Comparison of ENCODE assay signal across 5 cellular contexts in genomic region chr7:100895956-100896742, GRCh38. TPM values are rescaled to one million over a fixed set of nuclear protein-coding genes. Genes with fewer than 3 reads are reported as not detected.
DNase-seq lines count a peak whose midpoint lies in the region; ATAC-seq, FAIRE-seq and TF ChIP-seq lines count a peak whose summit lies in the region.

No MANE protein-coding gene starts in this region.

- H3K27ac Mint-ChIP-seq in IgD-negative memory B cell: peak overlapping the region in 1 of 3 donors; percentile 88
- no peak overlapping the region for H3K27ac Mint-ChIP-seq in activated naive CD8-positive, alpha-beta T cell treated with anti-CD3 and anti-CD28 coated beads for 36 hours

- ATAC-seq in HG03354 (IDR thresholded peaks at IDR 0.05; ENCODE audit: poor library complexity, severe bottlenecking, unreplicated experiment): no peak

- no peak for TF ChIP-seq CTCF in D721Med (IDR thresholded peaks at IDR 0.05; ENCODE audit: insufficient read depth, missing control alignments)

- no peak for DNase-seq in activated naive CD8-positive, alpha-beta T cell treated with anti-CD3 and anti-CD28 coated beads for 36 hours
- DNase-seq in mucosa of gallbladder (ENCODE audit: low spot score) (peak; percentile 58), D721Med (ENCODE audit: insufficient read length, low spot score) (no peak)

- no peak for FAIRE-seq in D721Med (lab: Jason Lieb, UNC)

- no peaks in the 10 kb centered on the region for H3K36me3 Mint-ChIP-seq in IgD-negative memory B cell
- no peaks in the 10 kb centered on the region for H3K36me3 Mint-ChIP-seq in activated naive CD8-positive, alpha-beta T cell treated with anti-CD3 and anti-CD28 coated beads for 36 hours

- peaks cover 5 to 9% (median 6%) of the 10 kb centered on the region in 3 donors for H3K4me1 Mint-ChIP-seq in IgD-negative memory B cell
- peaks cover 7% of the 10 kb centered on the region for H3K4me1 Mint-ChIP-seq in activated naive CD8-positive, alpha-beta T cell treated with anti-CD3 and anti-CD28 coated beads for 36 hours

- H3K27me3 Mint-ChIP-seq in IgD-negative memory B cell: peaks cover 31% of the 10 kb centered on the region
- H3K27me3 Mint-ChIP-seq in activated naive CD8-positive, alpha-beta T cell treated with anti-CD3 and anti-CD28 coated beads for 36 hours: peaks cover 58% of the 10 kb centered on the region

- peaks cover 0 to 2% (median 0%) of the 10 kb centered on the region in 3 donors for H3K9me3 Mint-ChIP-seq in IgD-negative memory B cell
- H3K9me3 Mint-ChIP-seq in activated naive CD8-positive, alpha-beta T cell treated with anti-CD3 and anti-CD28 coated beads for 36 hours: no peaks in the 10 kb centered on the region

- peak overlapping the region in 3 of 4 donors; percentile 76 to 96 (median 89) for H3K4me3 Mint-ChIP-seq in IgD-negative memory B cell
- peak overlapping the region; percentile 56 for H3K4me3 Mint-ChIP-seq in activated naive CD8-positive, alpha-beta T cell treated with anti-CD3 and anti-CD28 coated beads for 36 hours

RNA-seq across cellular contexts. Expression of gene ACHE, which starts 0.5 kb away (rescaled TPM):
- not detected for polyA plus RNA-seq in IgD-negative memory B cell
- total RNA-seq in activated naive CD8-positive, alpha-beta T cell treated with anti-CD3 and anti-CD28 coated beads for 36 hours: under 1 TPM in 1 of 2 experiments, not detected in 1; 0.14 TPM
- 8.4 TPM for total RNA-seq in mucosa of gallbladder

RNA-seq across cellular contexts. Expression of gene UFSP1, which starts 6.6 kb away (rescaled TPM):
- polyA plus RNA-seq in IgD-negative memory B cell: 2.5 TPM
- 1 to 10 TPM; 1.7 to 2.3 TPM for total RNA-seq in activated naive CD8-positive, alpha-beta T cell treated with anti-CD3 and anti-CD28 coated beads for 36 hours
- total RNA-seq in mucosa of gallbladder: 3.3 TPM

RNA-seq across cellular contexts. Expression of gene SRRT, which starts 21.2 kb away (rescaled TPM):
- 79.7 TPM for polyA plus RNA-seq in IgD-negative memory B cell
- total RNA-seq in activated naive CD8-positive, alpha-beta T cell treated with anti-CD3 and anti-CD28 coated beads for 36 hours: 100 to 1,000 TPM; 296 to 297 TPM
- total RNA-seq in mucosa of gallbladder: 150 TPM

RNA-seq across cellular contexts. Expression of gene TRIP6, which starts 29.0 kb away (rescaled TPM):
- 4.6 TPM for polyA plus RNA-seq in IgD-negative memory B cell
- total RNA-seq in activated naive CD8-positive, alpha-beta T cell treated with anti-CD3 and anti-CD28 coated beads for 36 hours: 10 to 100 TPM; 44.2 to 45.1 TPM
- total RNA-seq in mucosa of gallbladder: 91.0 TPM

RNA-seq across cellular contexts. Expression of gene SLC12A9, which starts 43.6 kb away (rescaled TPM):
- polyA plus RNA-seq in IgD-negative memory B cell: 11.4 TPM
- 10 to 100 TPM; 13.4 to 14.6 TPM for total RNA-seq in activated naive CD8-positive, alpha-beta T cell treated with anti-CD3 and anti-CD28 coated beads for 36 hours
- total RNA-seq in mucosa of gallbladder: 76.1 TPM
